Comparison of ENCODE assay signal across 7 cellular contexts in genomic region chr7:31134246-31135188, GRCh38.
A peak's percentile ranks its signal among the peaks of the same experiment; 100 is the strongest.
DNase-seq lines count a peak whose midpoint lies in the region; ATAC-seq and TF ChIP-seq lines count a peak whose summit lies in the region.

No MANE protein-coding gene starts in this region.

- POLR2A ChIA-PET in RWPE1 (lab: Yijun Ruan, JAX; ENCODE audit: low non-redundant PET), result no interaction called here
- POLR2A ChIA-PET in activated naive CD8-positive, alpha-beta T cell treated with anti-CD3 and anti-CD28 coated beads, Interleukin-2, amount 10 ng/mL, durations not matched to agents 7 days and 5 days (lab: Charles Lee), result no interaction called here

- H3K4me3 ChIP-seq in GM06990 (replicated peaks; ENCODE audit: low read depth, low read length) (no peak overlapping the region), LNCaP clone FGC (ENCODE audit: low read depth, low read length) (no peak overlapping the region), right atrium auricular region (no peak overlapping the region)

- CTCF ChIA-PET in RWPE1 (lab: Yijun Ruan, JAX), result interaction anchor here (0.5 to 2.2 kb wide), 29 partner anchors 8 to 1849 kb away, joined by 3 to 25 read pairs (median 3); partner anchors contain the start of genes GHRHR and PPP1R17

- H3K4me3 Mint-ChIP-seq in activated naive CD8-positive, alpha-beta T cell treated with anti-CD3 and anti-CD28 coated beads, Interleukin-2, amount 10 ng/mL, durations not matched to agents 7 days and 5 days, result no peak overlapping the region

- no peak overlapping the region for H3K27ac Mint-ChIP-seq in activated naive CD8-positive, alpha-beta T cell treated with anti-CD3 and anti-CD28 coated beads, Interleukin-2, amount 10 ng/mL, durations not matched to agents 7 days and 5 days

- peaks cover 3% of the 10 kb centered on the region for H3K4me1 Mint-ChIP-seq in activated naive CD8-positive, alpha-beta T cell treated with anti-CD3 and anti-CD28 coated beads, Interleukin-2, amount 10 ng/mL, durations not matched to agents 7 days and 5 days

- no peaks in the 10 kb centered on the region for H3K36me3 Mint-ChIP-seq in activated naive CD8-positive, alpha-beta T cell treated with anti-CD3 and anti-CD28 coated beads, Interleukin-2, amount 10 ng/mL, durations not matched to agents 7 days and 5 days

- H3K27me3 Mint-ChIP-seq in activated naive CD8-positive, alpha-beta T cell treated with anti-CD3 and anti-CD28 coated beads, Interleukin-2, amount 10 ng/mL, durations not matched to agents 7 days and 5 days, result peaks cover 3% of the 10 kb centered on the region

- peak; percentile 67 for TF ChIP-seq CTCF in GM06990 (IDR thresholded peaks at IDR 0.05; ENCODE audit: insufficient read depth, low read length, poor library complexity, severe bottlenecking)
- peak; percentile 83 for TF ChIP-seq CTCF in LNCaP clone FGC (IDR thresholded peaks at IDR 0.05; ENCODE audit: control insufficient read depth, extremely low read depth, insufficient read depth)
- TF ChIP-seq CTCF in RWPE1 (conservative IDR thresholded peaks at IDR 0.05; ENCODE audit: low read depth), result peak; percentile 79
- peak; percentile 59 to 80 for TF ChIP-seq CTCF in right atrium auricular region (IDR thresholded peaks at IDR 0.05)

- peaks cover 0 to 9% of the 10 kb centered on the region in 2 donors for H3K4me1 ChIP-seq in right atrium auricular region

- ATAC-seq in activated naive CD8-positive, alpha-beta T cell treated with anti-CD3 and anti-CD28 coated beads, Interleukin-2, amount 10 ng/mL, durations not matched to agents 7 days and 5 days (ENCODE audit: low read depth), result peak; percentile 75

- H3K27me3 ChIP-seq in GM06990 (replicated peaks; ENCODE audit: control insufficient read depth, insufficient read depth, low read length) (no peaks in the 10 kb centered on the region), right atrium auricular region (no peaks in the 10 kb centered on the region)

- H3K9me3 Mint-ChIP-seq in activated naive CD8-positive, alpha-beta T cell treated with anti-CD3 and anti-CD28 coated beads, Interleukin-2, amount 10 ng/mL, durations not matched to agents 7 days and 5 days, result no peaks in the 10 kb centered on the region

- H3K36me3 ChIP-seq in GM06990 (ENCODE audit: control insufficient read depth, insufficient read depth, low read length) (no peaks in the 10 kb centered on the region), right atrium auricular region (no peaks in the 10 kb centered on the region)

- H3K9me3 ChIP-seq in right atrium auricular region, result no peaks in the 10 kb centered on the region

- H3K27ac ChIP-seq in RWPE1 (no peak overlapping the region), right atrium auricular region (no peak overlapping the region)

- peak; percentile 13 for DNase-seq in GM06990 (ENCODE audit: extremely low read depth, insufficient read length)
- DNase-seq in H4 (ENCODE audit: low spot score), result peak; percentile 92
- peak; percentile 31 for DNase-seq in LNCaP clone FGC (ENCODE audit: low read depth)
- DNase-seq in RWPE1 (ENCODE audit: low spot score), result peak; percentile 77
- peak; percentile 38 for DNase-seq in activated naive CD8-positive, alpha-beta T cell treated with anti-CD3 and anti-CD28 coated beads, Interleukin-2, amount 10 ng/mL, durations not matched to agents 7 days and 5 days
- DNase-seq in right atrium auricular region (ENCODE audit: low spot score), result peak; percentile 73
- peak; percentile 52 for DNase-seq in renal cortical epithelial cell (ENCODE audit: low read depth)

Comparison
In these comparisons a context has a peak if more than half of its experiments do, and no peak if none do; other contexts are left out.
1. DNase-seq: peak in every context shown above with its lines; median percentile 92 in H4; 77 in RWPE1; 73 in right atrium auricular region; 52 in renal cortical epithelial cell; 38 in activated naive CD8-positive, alpha-beta T cell treated with anti-CD3 and anti-CD28 coated beads, Interleukin-2, amount 10 ng/mL, durations not matched to agents 7 days and 5 days; 31 in LNCaP clone FGC; 13 in GM06990.